30 cellular contexts compared by ENCODE assay signal in the genomic region with DNA sequence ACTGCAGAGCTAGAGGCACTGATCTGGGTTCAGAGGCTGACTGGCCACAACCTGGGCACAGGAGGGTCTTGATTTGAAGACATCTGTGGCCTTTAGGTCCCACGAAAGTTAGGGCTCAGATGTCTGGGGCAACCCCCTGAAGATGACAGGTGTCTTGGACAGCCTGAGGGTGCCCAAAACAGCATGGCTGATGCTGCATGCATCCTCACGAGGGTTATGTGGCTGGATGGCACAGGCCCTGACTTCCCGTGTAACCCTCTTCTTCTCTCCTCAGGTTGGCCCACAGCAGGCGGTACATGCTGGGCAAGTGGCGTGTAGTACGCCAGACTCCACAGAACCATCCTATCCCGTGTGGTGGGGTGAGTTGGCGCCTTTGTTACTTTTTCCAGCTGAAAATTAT. TPM values are rescaled to one million over a fixed set of nuclear protein-coding genes. Genes with fewer than 3 reads are reported as not detected.
"Had no signal": no experiment of that assay in that cellular context is flagged by ENCODE, and none has a peak within 500 bp of the region (broad histone marks: within the 10 kb centered on the region; RNA-seq: fewer than 3 reads in every experiment).

No MANE protein-coding gene starts in this region.

- H3K4me3 ChIP-seq: adrenal gland, breast epithelium, cardiac muscle cell, colonic mucosa, esophagus squamous epithelium, gastroesophageal sphincter had no signal

- DNase-seq: activated CD4-positive, alpha-beta memory T cell treated with anti-CD3 and anti-CD28 coated beads, Interleukin-2, amount 10 ng/mL, durations not matched to agents 7 days and 5 days; activated CD4-positive, alpha-beta T cell treated with anti-CD3 and anti-CD28 coated beads for 4 hours; activated CD4-positive, alpha-beta T cell treated with anti-CD3 and anti-CD28 coated beads, Interleukin-2, amount 10 ng/mL, durations not matched to agents 7 days and 5 days; activated CD4-positive, alpha-beta T cell treated with anti-CD3 and anti-CD28 coated beads, Interleukin-2, amount 50 U/mL, for 4 hours; activated CD4-positive, CD25-positive, alpha-beta regulatory T cell; activated CD4-positive, CD25-positive, alpha-beta regulatory T cell treated with anti-CD3 and anti-CD28 coated beads, Interleukin-2, amount 50 U/mL, for 72 hours; activated CD8-positive, alpha-beta memory T cell treated with anti-CD3 and anti-CD28 coated beads, Interleukin-2, amount 50 U/mL, for 48 hours; activated effector memory CD4-positive, alpha-beta T cell treated with anti-CD3 and anti-CD28 coated beads, Interleukin-2, amount 50 U/mL, for 16 hours; activated naive CD4-positive, alpha-beta T cell treated with anti-CD3 and anti-CD28 coated beads for 36 hours; activated naive CD8-positive, alpha-beta T cell treated with anti-CD3 and anti-CD28 coated beads for 36 hours; activated naive CD8-positive, alpha-beta T cell treated with anti-CD3 and anti-CD28 coated beads, Interleukin-2, amount 50 U/mL, for 24 hours; activated T-cell treated with anti-CD3 and anti-CD28 coated beads for 4 hours; activated T-cell treated with anti-CD3 and anti-CD28 coated beads, Interleukin-2, amount 50 U/mL, for 24 hours; adrenal gland; amygdala; central memory CD4-positive, alpha-beta T cell; cerebellar nuclear complex; colonic mucosa; effector CD8-positive, alpha-beta T cell; esophagus squamous epithelium; foreskin melanocyte; T-helper 2 cell had no signal

- FAIRE-seq: endometrium, endothelial cell of umbilical vein had no signal

- H3K27ac ChIP-seq: adrenal gland, breast epithelium, cardiac muscle cell, colonic mucosa, epithelial cell of prostate, esophagus squamous epithelium, gastroesophageal sphincter had no signal

- H3K27me3 ChIP-seq: adrenal gland, breast epithelium, cardiac muscle cell, colonic mucosa had no signal

- H3K4me1 ChIP-seq: adrenal gland, breast epithelium, colonic mucosa, esophagus squamous epithelium, gastroesophageal sphincter had no signal

- H3K9me3 ChIP-seq: adrenal gland, breast epithelium, colonic mucosa, esophagus squamous epithelium, gastroesophageal sphincter had no signal

- ATAC-seq: activated naive CD8-positive, alpha-beta T cell treated with anti-CD3 and anti-CD28 coated beads, Interleukin-2, amount 50 U/mL, for 24 hours; activated T-helper 17 cell treated with anti-CD3 and anti-CD28 coated beads, Interleukin-2, amount 50 U/mL, for 72 hours; gastroesophageal sphincter had no signal

- H3K36me3 ChIP-seq: adrenal gland, breast epithelium, cardiac muscle cell, colonic mucosa, esophagus squamous epithelium, gastroesophageal sphincter had no signal

RNA-seq across cellular contexts. Expression of gene GFPT2, which starts 29.8 kb away (rescaled TPM):
- total RNA-seq: activated CD4-positive, alpha-beta memory T cell treated with anti-CD3 and anti-CD28 coated beads, Interleukin-2, amount 10 ng/mL, durations not matched to agents 7 days and 5 days; T-helper 1 cell treated with Interleukin-12 subunit alpha and Interleukin-12 subunit beta and Interleukin-4 antibody, amounts not matched to agents 30 ng/mL and 1 ng/mL, for 36 hours had no signal
